Comparison of ENCODE assay signal across 21 cellular contexts in genomic region chr20:57791178-57791945, GRCh38.
"Had no signal": no experiment of that assay in that cellular context is flagged by ENCODE, and none has a peak within 500 bp of the region (broad histone marks: within the 10 kb centered on the region; RNA-seq: fewer than 3 reads in every experiment).

No MANE protein-coding gene starts in this region.

- H3K4me3 ChIP-seq: cardiac muscle cell, hepatocyte, lung, stomach, testis, upper lobe of left lung had no signal

- H3K9me3 ChIP-seq: stomach, testis, upper lobe of left lung had no signal

- H3K4me1 Mint-ChIP-seq: activated naive CD8-positive, alpha-beta T cell treated with anti-CD3 and anti-CD28 coated beads for 36 hours had no signal

- H3K79me2 ChIP-seq: hepatocyte had no signal

- DNase-seq: activated CD4-positive, alpha-beta T cell treated with anti-CD3 and anti-CD28 coated beads, Interleukin-2, amount 50 U/mL, for 4 hours; activated naive CD4-positive, alpha-beta T cell; activated naive CD8-positive, alpha-beta T cell treated with anti-CD3 and anti-CD28 coated beads for 36 hours; amniotic stem cell; effector memory CD8-positive, alpha-beta T cell; foreskin keratinocyte; midbrain; nephron progenitor cell; occipital lobe; posterior cingulate gyrus; small intestine; stimulated activated CD4-positive, alpha-beta T cell treated with anti-CD3 and anti-CD28 coated beads, Interleukin-4, amount 100 ng/mL, for 24 hours; stomach; T-helper 2 cell; testis had no signal

- H3K27me3 ChIP-seq: cardiac muscle cell, hepatocyte, testis, upper lobe of left lung had no signal

- H3K36me3 ChIP-seq: cardiac muscle cell, stomach, upper lobe of left lung had no signal

- H3K4me2 ChIP-seq: hepatocyte had no signal

- H3K27ac Mint-ChIP-seq: activated naive CD8-positive, alpha-beta T cell treated with anti-CD3 and anti-CD28 coated beads for 36 hours; effector memory CD8-positive, alpha-beta T cell; stimulated activated effector memory CD8-positive, alpha-beta T cell treated with anti-CD3 and anti-CD28 coated beads, Interleukin-12 subunit alpha, Interleukin-12 subunit beta, amount 100 ng/mL, for 72 hours had no signal

- H3K9me3 Mint-ChIP-seq: activated naive CD8-positive, alpha-beta T cell treated with anti-CD3 and anti-CD28 coated beads for 36 hours; effector memory CD8-positive, alpha-beta T cell; nephron progenitor cell; stimulated activated effector memory CD8-positive, alpha-beta T cell treated with anti-CD3 and anti-CD28 coated beads, Interleukin-12 subunit alpha, Interleukin-12 subunit beta, amount 100 ng/mL, for 72 hours had no signal

- H3K27me3 Mint-ChIP-seq: activated naive CD8-positive, alpha-beta T cell treated with anti-CD3 and anti-CD28 coated beads for 36 hours had no signal

- H3K4me3 Mint-ChIP-seq: activated naive CD8-positive, alpha-beta T cell treated with anti-CD3 and anti-CD28 coated beads for 36 hours; effector memory CD8-positive, alpha-beta T cell; nephron progenitor cell; stimulated activated effector memory CD8-positive, alpha-beta T cell treated with anti-CD3 and anti-CD28 coated beads, Interleukin-12 subunit alpha, Interleukin-12 subunit beta, amount 100 ng/mL, for 72 hours had no signal

- H3K36me3 Mint-ChIP-seq: activated naive CD8-positive, alpha-beta T cell treated with anti-CD3 and anti-CD28 coated beads for 36 hours; stimulated activated effector memory CD8-positive, alpha-beta T cell treated with anti-CD3 and anti-CD28 coated beads, Interleukin-12 subunit alpha, Interleukin-12 subunit beta, amount 100 ng/mL, for 72 hours had no signal

- ATAC-seq: effector memory CD8-positive, alpha-beta T cell; foreskin keratinocyte; stimulated activated effector memory CD8-positive, alpha-beta T cell treated with anti-CD3 and anti-CD28 coated beads, Interleukin-12 subunit alpha, Interleukin-12 subunit beta, amount 100 ng/mL, for 72 hours had no signal

- H3K4me1 ChIP-seq: foreskin keratinocyte, stomach, testis, upper lobe of left lung had no signal

- H3K27ac ChIP-seq: cardiac muscle cell, epithelial cell of prostate, foreskin keratinocyte, stomach, testis, upper lobe of left lung had no signal

- H2AFZ ChIP-seq: hepatocyte had no signal
